ENCODE assay signal across 33 cellular contexts in genomic region chr6:158053377-158054313, GRCh38.
DNase-seq lines count a peak whose midpoint lies in the region; ATAC-seq, FAIRE-seq and TF ChIP-seq lines count a peak whose summit lies in the region.
"Had no signal": no experiment of that assay in that cellular context is flagged by ENCODE, and none has a peak within 500 bp of the region (broad histone marks: within the 10 kb centered on the region; RNA-seq: fewer than 3 reads in every experiment).

No MANE protein-coding gene starts in this region.

- FAIRE-seq in GM12891 (lab: Jason Lieb, UNC): peak; percentile 23
- FAIRE-seq: GM18507, islet of Langerhans had no signal

- no peak overlapping the region for H3K27ac ChIP-seq in A673 (ENCODE audit: low read depth, low read length, poor library complexity, severe bottlenecking)
- H3K27ac ChIP-seq: BLaER1, psoas muscle had no signal

- TF ChIP-seq CTCF in HFFc6 (IDR thresholded peaks at IDR 0.05) (no peak), A673 (conservative IDR thresholded peaks at IDR 0.05; ENCODE audit: low read depth, low read length) (no peak)

- H3K27me3 ChIP-seq in A673 (replicated peaks; ENCODE audit: insufficient read depth, low read depth, low read length, poor library complexity): no peaks in the 10 kb centered on the region
- H3K27me3 ChIP-seq: BLaER1 had no signal

- DNase-seq in activated naive CD4-positive, alpha-beta T cell treated with Interleukin-2 at 50 U/mL for 16 hours: peak; percentile 39
- no peak for DNase-seq in activated naive CD4-positive, alpha-beta T cell treated with anti-CD3 and anti-CD28 coated beads for 36 hours
- no peak for DNase-seq in GM12891 (ENCODE audit: insufficient read length, low spot score)
- no peak for DNase-seq in HFFc6
- no peak for DNase-seq in memory B cell (ENCODE audit: low spot score in 2 of 2)
- DNase-seq in A673 (ENCODE audit: low spot score): no peak
- no peak for DNase-seq in amygdala (lab: John Stamatoyannopoulos, UW)
- DNase-seq: activated B cell treated with CpG ODN at 0.5 μM for 24 hours; activated CD8-positive, alpha-beta T cell treated with anti-CD3 and anti-CD28 coated beads for 36 hours; dermis blood vessel endothelial cell; EL; endodermal cell; GOT3; KBM-7; left ventricle myocardium superior; NCI-H1092; NCI-H1694 treated with DMSO at 0.1 percent for 48 hours; NCI-H446; NCI-H748 treated with DMSO at 0.1 percent for 48 hours; Right ventricle myocardium superior; substantia nigra; trophoblast cell had no signal

- peaks cover 39% of the 10 kb centered on the region for H3K4me1 Mint-ChIP-seq in activated naive CD4-positive, alpha-beta T cell treated with anti-CD3 and anti-CD28 coated beads for 36 hours (ENCODE audit: low read depth)
- H3K4me1 Mint-ChIP-seq in HFFc6 (ENCODE audit: low read depth) (peaks cover 82% of the 10 kb centered on the region), memory B cell (peaks cover 9% of the 10 kb centered on the region)
- H3K4me1 Mint-ChIP-seq: central memory CD8-positive, alpha-beta T cell; endodermal cell had no signal

- no TSS peak for BruUV-seq in A673 (replicated peaks; lab: Mats Ljungman, UMichigan)

- peaks cover 27% of the 10 kb centered on the region for H3K36me3 Mint-ChIP-seq in activated naive CD4-positive, alpha-beta T cell treated with anti-CD3 and anti-CD28 coated beads for 36 hours (ENCODE audit: low read depth)
- H3K36me3 Mint-ChIP-seq in HFFc6 (ENCODE audit: low read depth) (peaks cover 47% of the 10 kb centered on the region), memory B cell (peaks cover 11% of the 10 kb centered on the region)

- no peak for ATAC-seq in memory B cell (ENCODE audit: low read depth)
- ATAC-seq: activated CD8-positive, alpha-beta T cell treated with anti-CD3 and anti-CD28 coated beads for 36 hours; esophagus mucosa; left ventricle myocardium superior; Panc1; psoas muscle; SK-N-SH treated with all-trans-retinoic acid at 6 μM for 48 hours; stimulated activated effector memory CD8-positive, alpha-beta T cell treated with anti-CD3 and anti-CD28 coated beads, Interleukin-12 subunit alpha, Interleukin-12 subunit beta, amount 100 ng/mL, for 72 hours had no signal

- no peaks in the 10 kb centered on the region for H3K9me3 ChIP-seq in A673 (ENCODE audit: low read depth, low read length, poor library complexity, severe bottlenecking)
- H3K9me3 ChIP-seq: BLaER1, psoas muscle had no signal

- H3K27ac Mint-ChIP-seq in activated naive CD4-positive, alpha-beta T cell treated with anti-CD3 and anti-CD28 coated beads for 36 hours: no peak overlapping the region
- peak overlapping the region; percentile 34 for H3K27ac Mint-ChIP-seq in HFFc6
- H3K27ac Mint-ChIP-seq in memory B cell: peak overlapping the region; percentile 18
- H3K27ac Mint-ChIP-seq: activated B cell treated with CpG ODN at 0.5 μM for 24 hours; activated CD8-positive, alpha-beta T cell treated with anti-CD3 and anti-CD28 coated beads for 36 hours; endodermal cell; mesothelial cell of epicardium; stimulated activated effector memory CD8-positive, alpha-beta T cell treated with anti-CD3 and anti-CD28 coated beads, Interleukin-12 subunit alpha, Interleukin-12 subunit beta, amount 100 ng/mL, for 72 hours; T-helper 1 cell treated with Interleukin-12 subunit alpha and Interleukin-12 subunit beta and Interleukin-4 antibody, amounts not matched to agents 30 μg/mL and 1 μg/mL, for 36 hours had no signal

- no peaks in the 10 kb centered on the region for H3K36me3 ChIP-seq in A673 (ENCODE audit: insufficient read depth, low read length, poor library complexity, severe bottlenecking)
- H3K36me3 ChIP-seq: BLaER1 had no signal

- no peak overlapping the region for H3K4me3 ChIP-seq in A673 (ENCODE audit: low read depth, low read length, poor library complexity, severe bottlenecking)
- H3K4me3 ChIP-seq: BLaER1, psoas muscle had no signal

- POLR2A ChIA-PET in A673 (lab: Charles Lee; ENCODE audit: low non-redundant PET): interaction anchor here (0.6 kb wide), 1 partner anchor 181 kb away, joined by 7 read pairs; no protein-coding TSS in a partner anchor

- CTCF ChIA-PET in activated naive CD4-positive, alpha-beta T cell treated with anti-CD3 and anti-CD28 coated beads for 36 hours (lab: Charles Lee): interaction anchor here (0.6 kb wide), 2 partner anchors 9 to 23 kb away, joined by 3 read pairs; no protein-coding TSS in a partner anchor
- CTCF ChIA-PET in A673 (lab: Charles Lee): no interaction called here

- no peaks in the 10 kb centered on the region for H3K9me3 Mint-ChIP-seq in activated naive CD4-positive, alpha-beta T cell treated with anti-CD3 and anti-CD28 coated beads for 36 hours
- no peaks in the 10 kb centered on the region for H3K9me3 Mint-ChIP-seq in HFFc6
- no peaks in the 10 kb centered on the region for H3K9me3 Mint-ChIP-seq in memory B cell
- H3K9me3 Mint-ChIP-seq: activated B cell treated with CpG ODN at 0.5 μM for 24 hours; activated CD8-positive, alpha-beta T cell treated with anti-CD3 and anti-CD28 coated beads for 36 hours; central memory CD8-positive, alpha-beta T cell; endodermal cell; mesothelial cell of epicardium; stimulated activated effector memory CD8-positive, alpha-beta T cell treated with anti-CD3 and anti-CD28 coated beads, Interleukin-12 subunit alpha, Interleukin-12 subunit beta, amount 100 ng/mL, for 72 hours; T-helper 1 cell treated with Interleukin-12 subunit alpha and Interleukin-12 subunit beta and Interleukin-4 antibody, amounts not matched to agents 30 μg/mL and 1 μg/mL, for 36 hours had no signal

- intact Hi-C loops in activated naive CD4-positive, alpha-beta T cell treated with anti-CD3 and anti-CD28 coated beads for 36 hours (cut with micrococcal nuclease): no loop called here
- intact Hi-C loops in A673 (cut with micrococcal nuclease; ENCODE audit: unreplicated experiment): no loop called here

- no peaks in the 10 kb centered on the region for H3K27me3 Mint-ChIP-seq in activated naive CD4-positive, alpha-beta T cell treated with anti-CD3 and anti-CD28 coated beads for 36 hours (ENCODE audit: low read depth)
- H3K27me3 Mint-ChIP-seq in HFFc6 (ENCODE audit: insufficient read depth) (no peaks in the 10 kb centered on the region; the same call in 1 of the 2 replicates), memory B cell (no peaks in the 10 kb centered on the region)
- H3K27me3 Mint-ChIP-seq: activated B cell treated with CpG ODN at 0.5 μM for 24 hours; activated CD8-positive, alpha-beta T cell treated with anti-CD3 and anti-CD28 coated beads for 36 hours; central memory CD8-positive, alpha-beta T cell had no signal

- TF ChIP-seq POLR2A in GM12891 (IDR thresholded peaks at IDR 0.05; ENCODE audit: low read depth, low read length): no peak

- H3K4me3 Mint-ChIP-seq in activated naive CD4-positive, alpha-beta T cell treated with anti-CD3 and anti-CD28 coated beads for 36 hours: no peak overlapping the region
- H3K4me3 Mint-ChIP-seq in HFFc6: no peak overlapping the region
- no peak overlapping the region for H3K4me3 Mint-ChIP-seq in memory B cell
- H3K4me3 Mint-ChIP-seq: activated B cell treated with CpG ODN at 0.5 μM for 24 hours; activated CD8-positive, alpha-beta T cell treated with anti-CD3 and anti-CD28 coated beads for 36 hours; central memory CD8-positive, alpha-beta T cell; endodermal cell; mesothelial cell of epicardium; stimulated activated effector memory CD8-positive, alpha-beta T cell treated with anti-CD3 and anti-CD28 coated beads, Interleukin-12 subunit alpha, Interleukin-12 subunit beta, amount 100 ng/mL, for 72 hours; T-helper 1 cell treated with Interleukin-12 subunit alpha and Interleukin-12 subunit beta and Interleukin-4 antibody, amounts not matched to agents 30 μg/mL and 1 μg/mL, for 36 hours had no signal

- no peaks in the 10 kb centered on the region for H3K4me1 ChIP-seq in A673 (ENCODE audit: insufficient read depth, low read length, poor library complexity, severe bottlenecking)

TF ChIP-seq in GM12891, 5 proteins besides CTCF, POLR2A, EP300 and RAD21:
- TF ChIP-seq TAF1 (IDR thresholded peaks at IDR 0.05; ENCODE audit: low read depth, low read length) (no peak), PAX5 (IDR thresholded peaks at IDR 0.05; ENCODE audit: insufficient read depth, low read length, severe bottlenecking) (no peak), SPI1 (IDR thresholded peaks at IDR 0.05; ENCODE audit: low read depth, low read length) (no peak), POU2F2 (IDR thresholded peaks at IDR 0.05; ENCODE audit: low read depth, low read length) (no peak), POLR2AphosphoS5 (IDR thresholded peaks at IDR 0.05; ENCODE audit: low read depth, low read length) (no peak)
